ENCODE assay signal across 8 cellular contexts in genomic region chr20:17963114-17963897, GRCh38. TPM values are rescaled to one million over a fixed set of nuclear protein-coding genes. Genes with fewer than 3 reads are reported as not detected.
A peak's percentile ranks its signal among the peaks of the same experiment; 100 is the strongest.
DNase-seq lines count a peak whose midpoint lies in the region; ATAC-seq and TF ChIP-seq lines count a peak whose summit lies in the region.

No MANE protein-coding gene starts in this region.

- peak overlapping the region; percentile 96 for H3K4me2 ChIP-seq in BLaER1

- peaks cover 51% of the 10 kb centered on the region for H3K36me3 ChIP-seq in BLaER1

- peak overlapping the region; percentile 100 for H3K27ac ChIP-seq in BLaER1

- H3K9ac ChIP-seq in BLaER1, result peak overlapping the region; percentile 100

- H3K27me3 Mint-ChIP-seq in activated naive CD8-positive, alpha-beta T cell treated with anti-CD3 and anti-CD28 coated beads for 36 hours, result no peaks in the 10 kb centered on the region
- H3K27me3 Mint-ChIP-seq in mesothelial cell of epicardium (ENCODE audit: low read depth), result no peaks in the 10 kb centered on the region

- peak overlapping the region; percentile 84 for H3K27ac Mint-ChIP-seq in activated naive CD8-positive, alpha-beta T cell treated with anti-CD3 and anti-CD28 coated beads for 36 hours
- peak overlapping the region; percentile 83 for H3K27ac Mint-ChIP-seq in mesothelial cell of epicardium

- no peak for TF ChIP-seq CTCF in HFF-Myc (IDR thresholded peaks at IDR 0.05; ENCODE audit: low read depth, low read length, missing control alignments)
- no peak for TF ChIP-seq CTCF in mesothelial cell of epicardium (IDR thresholded peaks at IDR 0.05; ENCODE audit: unreplicated experiment)

- peak overlapping the region; percentile 57 for H3K4me3 Mint-ChIP-seq in activated naive CD8-positive, alpha-beta T cell treated with anti-CD3 and anti-CD28 coated beads for 36 hours
- no peak overlapping the region for H3K4me3 Mint-ChIP-seq in mesothelial cell of epicardium

- peaks cover 69% of the 10 kb centered on the region for H3K4me1 Mint-ChIP-seq in activated naive CD8-positive, alpha-beta T cell treated with anti-CD3 and anti-CD28 coated beads for 36 hours
- H3K4me1 Mint-ChIP-seq in mesothelial cell of epicardium, result peaks cover 82% of the 10 kb centered on the region

- H3K4me3 ChIP-seq in BLaER1 (peak overlapping the region; percentile 92), HFF-Myc (replicated peaks; ENCODE audit: low read depth, low read length) (peak overlapping the region; percentile 86)

- H4K20me1 ChIP-seq in BLaER1, result peaks cover 100% of the 10 kb centered on the region

- no peaks in the 10 kb centered on the region for H3K9me3 Mint-ChIP-seq in activated naive CD8-positive, alpha-beta T cell treated with anti-CD3 and anti-CD28 coated beads for 36 hours
- no peaks in the 10 kb centered on the region for H3K9me3 Mint-ChIP-seq in mesothelial cell of epicardium

- ATAC-seq in GM21717 (IDR thresholded peaks at IDR 0.05; ENCODE audit: unreplicated experiment) (no peak), GM18511 (IDR thresholded peaks at IDR 0.05; ENCODE audit: unreplicated experiment) (no peak)

- no peaks in the 10 kb centered on the region for H3K9me3 ChIP-seq in BLaER1

- peaks cover 56% of the 10 kb centered on the region for H3K4me1 ChIP-seq in BLaER1

- in situ Hi-C loops in G401 (cut with HindIII; ENCODE audit: low sequenced_read_pairs), result no loop called here

- DNase-seq in HFF-Myc (ENCODE audit: extremely low read depth, low read depth) (no peak), mesothelial cell of epicardium (ENCODE audit: low spot score in 2 of 2, unreplicated experiment in 2 of 2) (no peak), G401 (ENCODE audit: low spot score) (no peak), NCI-H82 (lab: John Stamatoyannopoulos, UW) (no peak)
- DNase-seq in activated naive CD8-positive, alpha-beta T cell treated with anti-CD3 and anti-CD28 coated beads for 36 hours, result no peak

- no peaks in the 10 kb centered on the region for H3K27me3 ChIP-seq in BLaER1

- peaks cover 91% of the 10 kb centered on the region for H3K36me3 Mint-ChIP-seq in activated naive CD8-positive, alpha-beta T cell treated with anti-CD3 and anti-CD28 coated beads for 36 hours
- peaks cover 4% of the 10 kb centered on the region for H3K36me3 Mint-ChIP-seq in mesothelial cell of epicardium

RNA-seq across cellular contexts. Expression of gene SNX5, which starts 5.3 kb away (rescaled TPM):
- 100 to 1,000 TPM; 198 to 235 TPM for total RNA-seq in activated naive CD8-positive, alpha-beta T cell treated with anti-CD3 and anti-CD28 coated beads for 36 hours
- total RNA-seq in mesothelial cell of epicardium, result 130 to 134 TPM (median 133 TPM) in 3 replicates
- total RNA-seq in G401 (2014; rRNA removed; shearing (Covaris generic)), result 150 and 169 TPM in 2 replicates

RNA-seq across cellular contexts. Expression of gene MGME1, which starts 5.5 kb away (rescaled TPM):
- total RNA-seq in activated naive CD8-positive, alpha-beta T cell treated with anti-CD3 and anti-CD28 coated beads for 36 hours, result 10 to 100 TPM; 30.1 to 30.9 TPM
- total RNA-seq in mesothelial cell of epicardium, result 25.0 to 26.7 TPM (median 25.7 TPM) in 3 replicates
- total RNA-seq in G401 (2014; rRNA removed; shearing (Covaris generic)), result 20.9 and 34.5 TPM in 2 replicates
